Comparison of ENCODE assay signal across 8 cellular contexts in genomic region chr2:138015494-138015893, GRCh38.
"Had no signal": no experiment of that assay in that cellular context is flagged by ENCODE, and none has a peak within 500 bp of the region (broad histone marks: within the 10 kb centered on the region; RNA-seq: fewer than 3 reads in every experiment).

No MANE protein-coding gene starts in this region.

- H3K4me3 Mint-ChIP-seq: GM23338, H9 had no signal

- H3K9me3 Mint-ChIP-seq: GM23338, H9 had no signal

- DNase-seq: H9, HCEC 1CT, IMR-90, KBM-7 had no signal

- H3K4me2 ChIP-seq: GM23338 had no signal

- H3K4me3 ChIP-seq: GM23338 had no signal

- ATAC-seq: GM23338 had no signal

- H3K27ac Mint-ChIP-seq: GM23338, H9 had no signal

- H2AFZ ChIP-seq: GM23338 had no signal

- FAIRE-seq: H1, H54, HTR-8/SVneo had no signal

- H3K4me1 Mint-ChIP-seq: GM23338 had no signal
